Comparison of ENCODE assay signal across 8 cellular contexts in genomic region chr11:107565219-107565937, GRCh38. TPM values are rescaled to one million over a fixed set of nuclear protein-coding genes. Genes with fewer than 3 reads are reported as not detected.
DNase-seq lines count a peak whose midpoint lies in the region; ATAC-seq and TF ChIP-seq lines count a peak whose summit lies in the region.

Gene ALKBH8 (minus strand): TSS chr11:107565735. CDS start chr11:107560893, 4,842 bp downstream.

- H3K9ac ChIP-seq in neural progenitor cell (peak within 1 kb of the TSS; percentile 67), stomach smooth muscle (ENCODE audit: low read length in 2 of 2) (peak within 1 kb of the TSS; percentile 76 to 89)

- peak; percentile 83 for DNase-seq in DMS79 treated with DMSO at 0.1 percent for 48 hours (lab: John Stamatoyannopoulos, UW)
- DNase-seq in KBM-7, result peak; percentile 82
- peak; percentile 83 for DNase-seq in RPMI8226
- DNase-seq in activated T-helper 2 cell treated with anti-CD3 and anti-CD28 coated beads, Interferon-gamma antibody, Interleukin-2, Interleukin-4, amounts not matched to agents 10 μg/mL and 5 μg/mL and 100 μg/mL, durations not matched to agents 14 hours and 24 hours and 36 hours (ENCODE audit: low spot score), result peak; percentile 69
- DNase-seq in fibroblast of the conjunctiva (ENCODE audit: low read depth), result peak; percentile 36
- DNase-seq in neural progenitor cell (ENCODE audit: low spot score), result peak; percentile 77

- no peaks in the 10 kb centered on the region for H3K9me3 Mint-ChIP-seq in activated T-helper 2 cell treated with anti-CD3 and anti-CD28 coated beads, Interferon-gamma antibody, Interleukin-2, Interleukin-4, amounts not matched to agents 10 μg/mL and 5 μg/mL and 100 μg/mL, durations not matched to agents 14 hours and 24 hours and 36 hours
- no peaks in the 10 kb centered on the region for H3K9me3 Mint-ChIP-seq in neural progenitor cell

- H3K27me3 ChIP-seq in neural progenitor cell, result no peaks in the 10 kb centered on the region
- no peaks in the 10 kb centered on the region for H3K27me3 ChIP-seq in stomach smooth muscle (ENCODE audit: control insufficient read depth in 1 of 2, insufficient read depth in 2 of 2, low read length in 2 of 2)

- no peaks in the 10 kb centered on the region for H3K27me3 Mint-ChIP-seq in activated T-helper 2 cell treated with anti-CD3 and anti-CD28 coated beads, Interferon-gamma antibody, Interleukin-2, Interleukin-4, amounts not matched to agents 10 μg/mL and 5 μg/mL and 100 μg/mL, durations not matched to agents 14 hours and 24 hours and 36 hours (ENCODE audit: low read depth)
- no peaks in the 10 kb centered on the region for H3K27me3 Mint-ChIP-seq in neural progenitor cell (ENCODE audit: insufficient read depth, low read depth)

- peak within 1 kb of the TSS; percentile 99 for H2AFZ ChIP-seq in neural progenitor cell (replicated peaks)

- peaks cover 10% of the 10 kb centered on the region for H3K36me3 Mint-ChIP-seq in activated T-helper 2 cell treated with anti-CD3 and anti-CD28 coated beads, Interferon-gamma antibody, Interleukin-2, Interleukin-4, amounts not matched to agents 10 μg/mL and 5 μg/mL and 100 μg/mL, durations not matched to agents 14 hours and 24 hours and 36 hours (ENCODE audit: low read depth)
- no peaks in the 10 kb centered on the region for H3K36me3 Mint-ChIP-seq in neural progenitor cell

- H3F3A ChIP-seq in neural progenitor cell (ENCODE audit: low read depth), result no peaks in the 10 kb centered on the region

- ATAC-seq in GM21717 (IDR thresholded peaks at IDR 0.05; ENCODE audit: unreplicated experiment), result peak; percentile 86

- H3K9me3 ChIP-seq in neural progenitor cell (ENCODE audit: low read depth) (no peaks in the 10 kb centered on the region), stomach smooth muscle (ENCODE audit: control insufficient read depth in 2 of 2, low read length in 2 of 2) (no peaks in the 10 kb centered on the region)

- peak within 1 kb of the TSS; percentile 86 for H3K4me3 ChIP-seq in neural progenitor cell
- peak within 1 kb of the TSS; percentile 99 to 100 for H3K4me3 ChIP-seq in stomach smooth muscle (ENCODE audit: low read length in 2 of 2)

- no peaks in the 10 kb centered on the region for H3K36me3 ChIP-seq in neural progenitor cell
- no peaks in the 10 kb centered on the region for H3K36me3 ChIP-seq in stomach smooth muscle (ENCODE audit: control insufficient read depth in 2 of 2, insufficient read depth in 2 of 2, low read length in 2 of 2)

- H3K4me1 Mint-ChIP-seq in activated T-helper 2 cell treated with anti-CD3 and anti-CD28 coated beads, Interferon-gamma antibody, Interleukin-2, Interleukin-4, amounts not matched to agents 10 μg/mL and 5 μg/mL and 100 μg/mL, durations not matched to agents 14 hours and 24 hours and 36 hours (ENCODE audit: low read depth), result peaks cover 49% of the 10 kb centered on the region
- H3K4me1 Mint-ChIP-seq in neural progenitor cell, result peaks cover 19% of the 10 kb centered on the region

- H3K4me1 ChIP-seq in neural progenitor cell (no peaks in the 10 kb centered on the region), stomach smooth muscle (ENCODE audit: control insufficient read depth, insufficient read depth, low read length) (peaks cover 14% of the 10 kb centered on the region)

- H3K4me3 Mint-ChIP-seq in activated T-helper 2 cell treated with anti-CD3 and anti-CD28 coated beads, Interferon-gamma antibody, Interleukin-2, Interleukin-4, amounts not matched to agents 10 μg/mL and 5 μg/mL and 100 μg/mL, durations not matched to agents 14 hours and 24 hours and 36 hours (ENCODE audit: low read depth), result peak within 1 kb of the TSS; percentile 88
- H3K4me3 Mint-ChIP-seq in neural progenitor cell, result peak within 1 kb of the TSS; percentile 98

- no peaks in the 10 kb centered on the region for H4K20me1 ChIP-seq in neural progenitor cell (ENCODE audit: low read depth)

- H3K4me2 ChIP-seq in neural progenitor cell, result peak within 1 kb of the TSS; percentile 93

- H3K79me2 ChIP-seq in neural progenitor cell (ENCODE audit: low read depth), result peaks cover 30% of the 10 kb centered on the region

- in situ Hi-C loops in KBM-7 (cut with MboI; ENCODE audit: low pct_unique_long_range_greater_than_20kb, low sequenced_read_pairs), result loop anchor here (25.0 kb wide), 1 partner anchor 322 kb away; no protein-coding TSS in a partner anchor

- TF ChIP-seq CTCF in neural progenitor cell (IDR thresholded peaks at IDR 0.05), result no peak

- intact Hi-C loops in activated T-helper 2 cell treated with anti-CD3 and anti-CD28 coated beads, Interferon-gamma antibody, Interleukin-2, Interleukin-4, amounts not matched to agents 10 μg/mL and 5 μg/mL and 100 μg/mL, durations not matched to agents 14 hours and 24 hours and 36 hours (cut with micrococcal nuclease), result loop anchor here (1.0 to 10.0 kb wide), 7 partner anchors 25 to 1099 kb away; partner anchors contain the start of genes C11orf65, CUL5, CWF19L2 and DDX10

- peak within 1 kb of the TSS; percentile 92 for H3K27ac Mint-ChIP-seq in activated T-helper 2 cell treated with anti-CD3 and anti-CD28 coated beads, Interferon-gamma antibody, Interleukin-2, Interleukin-4, amounts not matched to agents 10 μg/mL and 5 μg/mL and 100 μg/mL, durations not matched to agents 14 hours and 24 hours and 36 hours
- peak within 1 kb of the TSS; percentile 80 for H3K27ac Mint-ChIP-seq in neural progenitor cell

- H3K27ac ChIP-seq in neural progenitor cell (peak within 1 kb of the TSS; percentile 54), stomach smooth muscle (ENCODE audit: low read length) (peak within 1 kb of the TSS; percentile 67)

RNA-seq across cellular contexts. Expression of gene ALKBH8, which starts in this region (rescaled TPM):
- total RNA-seq in activated T-helper 2 cell treated with anti-CD3 and anti-CD28 coated beads, Interferon-gamma antibody, Interleukin-2, Interleukin-4, amounts not matched to agents 10 μg/mL and 5 μg/mL and 100 μg/mL, durations not matched to agents 14 hours and 24 hours and 36 hours, result 10.6 and 11.9 TPM in 2 replicates
- total RNA-seq in neural progenitor cell (ENCODE audit: low replicate concordance), result 7.0 and 11.8 TPM in 2 replicates

Comparison
In these comparisons a context has a peak if more than half of its experiments do, and no peak if none do; other contexts are left out.
1. Peak in every context shown above with its lines: DNase-seq, ATAC-seq, H3K4me3 ChIP-seq and H3K27ac ChIP-seq.